27 cellular contexts compared by ENCODE assay signal in genomic region chr14:64225156-64225757, GRCh38.
"Had no signal": no experiment of that assay in that cellular context is flagged by ENCODE, and none has a peak within 500 bp of the region (broad histone marks: within the 10 kb centered on the region; RNA-seq: fewer than 3 reads in every experiment).

No MANE protein-coding gene starts in this region.

- H3K27me3 ChIP-seq: dorsolateral prefrontal cortex, right lobe of liver, transverse colon, uterus had no signal

- H3K27me3 Mint-ChIP-seq: activated CD4-positive, alpha-beta T cell treated with anti-CD3 and anti-CD28 coated beads, Interleukin-2, amount 10 ng/mL, durations not matched to agents 7 days and 5 days; activated CD8-positive, alpha-beta memory T cell treated with anti-CD3 and anti-CD28 coated beads, Interleukin-2, amount 10 ng/mL, durations not matched to agents 7 days and 5 days; activated CD8-positive, alpha-beta T cell treated with anti-CD3 and anti-CD28 coated beads for 36 hours; activated naive CD8-positive, alpha-beta T cell treated with anti-CD3 and anti-CD28 coated beads, Interleukin-2, amount 50 U/mL, for 24 hours; central memory CD8-positive, alpha-beta T cell; effector memory CD8-positive, alpha-beta T cell; stimulated activated naive B cell treated with anti-CD40 and anti-IgM and Interleukin-4, amounts not matched to agents 10 μg/mL and 1 μg/mL and 100 μg/mL, for 72 hours had no signal

- H3K9me3 ChIP-seq: neutrophil, right lobe of liver, transverse colon, uterus had no signal

- H3K4me3 ChIP-seq: dorsolateral prefrontal cortex, lung, right lobe of liver, transverse colon, uterus had no signal

- DNase-seq: activated CD4-positive, alpha-beta T cell treated with anti-CD3 and anti-CD28 coated beads, Interleukin-2, amount 10 ng/mL, durations not matched to agents 7 days and 5 days; activated CD4-positive, CD25-positive, alpha-beta regulatory T cell treated with anti-CD3 and anti-CD28 coated beads, Interleukin-2, amount 50 U/mL, for 72 hours; activated CD8-positive, alpha-beta memory T cell treated with anti-CD3 and anti-CD28 coated beads, Interleukin-2, amount 10 ng/mL, durations not matched to agents 7 days and 5 days; activated CD8-positive, alpha-beta T cell treated with anti-CD3 and anti-CD28 coated beads for 36 hours; activated effector memory CD4-positive, alpha-beta T cell treated with anti-CD3 and anti-CD28 coated beads, Interleukin-2, amount 50 U/mL, for 16 hours; activated naive CD4-positive, alpha-beta T cell treated with anti-CD3 and anti-CD28 coated beads, Interleukin-2, amount 50 U/mL, for 16 hours; activated naive CD8-positive, alpha-beta T cell treated with anti-CD3 and anti-CD28 coated beads, Interleukin-2, amount 50 U/mL, for 24 hours; activated T-cell treated with anti-CD3 and anti-CD28 coated beads for 4 hours; aorta; dorsolateral prefrontal cortex; effector memory CD8-positive, alpha-beta T cell; foreskin melanocyte; glutamatergic neuron; islet precursor cell; left colon; right lobe of liver; small intestine; stimulated activated naive B cell treated with anti-CD40 and anti-IgM and Interleukin-4, amounts not matched to agents 10 μg/mL and 1 μg/mL and 100 μg/mL, for 72 hours; transverse colon; uterus; WERI-Rb-1 had no signal

- H3K4me3 Mint-ChIP-seq: activated CD4-positive, alpha-beta T cell treated with anti-CD3 and anti-CD28 coated beads, Interleukin-2, amount 10 ng/mL, durations not matched to agents 7 days and 5 days; activated CD8-positive, alpha-beta memory T cell treated with anti-CD3 and anti-CD28 coated beads, Interleukin-2, amount 10 ng/mL, durations not matched to agents 7 days and 5 days; activated CD8-positive, alpha-beta T cell treated with anti-CD3 and anti-CD28 coated beads for 36 hours; activated naive CD8-positive, alpha-beta T cell treated with anti-CD3 and anti-CD28 coated beads, Interleukin-2, amount 50 U/mL, for 24 hours; central memory CD8-positive, alpha-beta T cell; effector memory CD8-positive, alpha-beta T cell; nephron; stimulated activated naive B cell treated with anti-CD40 and anti-IgM and Interleukin-4, amounts not matched to agents 10 μg/mL and 1 μg/mL and 100 μg/mL, for 72 hours had no signal

- H3K27ac Mint-ChIP-seq: activated CD4-positive, alpha-beta T cell treated with anti-CD3 and anti-CD28 coated beads, Interleukin-2, amount 10 ng/mL, durations not matched to agents 7 days and 5 days; activated CD8-positive, alpha-beta memory T cell treated with anti-CD3 and anti-CD28 coated beads, Interleukin-2, amount 10 ng/mL, durations not matched to agents 7 days and 5 days; activated CD8-positive, alpha-beta T cell treated with anti-CD3 and anti-CD28 coated beads for 36 hours; activated naive CD8-positive, alpha-beta T cell treated with anti-CD3 and anti-CD28 coated beads, Interleukin-2, amount 50 U/mL, for 24 hours; nephron; stimulated activated naive B cell treated with anti-CD40 and anti-IgM and Interleukin-4, amounts not matched to agents 10 μg/mL and 1 μg/mL and 100 μg/mL, for 72 hours had no signal

- H3K4me1 Mint-ChIP-seq: activated CD4-positive, alpha-beta T cell treated with anti-CD3 and anti-CD28 coated beads, Interleukin-2, amount 10 ng/mL, durations not matched to agents 7 days and 5 days; activated CD8-positive, alpha-beta memory T cell treated with anti-CD3 and anti-CD28 coated beads, Interleukin-2, amount 10 ng/mL, durations not matched to agents 7 days and 5 days; central memory CD8-positive, alpha-beta T cell had no signal

- H3K36me3 ChIP-seq: uterus had no signal

- ATAC-seq: activated CD8-positive, alpha-beta memory T cell treated with anti-CD3 and anti-CD28 coated beads, Interleukin-2, amount 10 ng/mL, durations not matched to agents 7 days and 5 days; activated CD8-positive, alpha-beta T cell treated with anti-CD3 and anti-CD28 coated beads for 36 hours; activated naive CD8-positive, alpha-beta T cell treated with anti-CD3 and anti-CD28 coated beads, Interleukin-2, amount 50 U/mL, for 24 hours; effector memory CD8-positive, alpha-beta T cell; esophagus mucosa; left colon; stimulated activated naive B cell treated with anti-CD40 and anti-IgM and Interleukin-4, amounts not matched to agents 10 μg/mL and 1 μg/mL and 100 μg/mL, for 72 hours had no signal

- H3K9ac ChIP-seq: parathyroid adenoma had no signal

- H3K27ac ChIP-seq: dorsolateral prefrontal cortex, neutrophil, parathyroid adenoma, right lobe of liver, transverse colon, uterus, WERI-Rb-1 had no signal

- H3K4me1 ChIP-seq: parathyroid adenoma, right lobe of liver, transverse colon, uterus had no signal

- H3K9me3 Mint-ChIP-seq: activated CD4-positive, alpha-beta T cell treated with anti-CD3 and anti-CD28 coated beads, Interleukin-2, amount 10 ng/mL, durations not matched to agents 7 days and 5 days; activated CD8-positive, alpha-beta T cell treated with anti-CD3 and anti-CD28 coated beads for 36 hours; activated naive CD8-positive, alpha-beta T cell treated with anti-CD3 and anti-CD28 coated beads, Interleukin-2, amount 50 U/mL, for 24 hours; central memory CD8-positive, alpha-beta T cell; effector memory CD8-positive, alpha-beta T cell; nephron; stimulated activated naive B cell treated with anti-CD40 and anti-IgM and Interleukin-4, amounts not matched to agents 10 μg/mL and 1 μg/mL and 100 μg/mL, for 72 hours had no signal
